ENCODE assay signal across 9 cellular contexts in genomic region chr12:54189198-54189539, GRCh38. TPM values are rescaled to one million over a fixed set of nuclear protein-coding genes. Genes with fewer than 3 reads are reported as not detected.
A peak's percentile ranks its signal among the peaks of the same experiment; 100 is the strongest.
DNase-seq lines count a peak whose midpoint lies in the region; ATAC-seq and TF ChIP-seq lines count a peak whose summit lies in the region.
"Had no signal": no experiment of that assay in that cellular context is flagged by ENCODE, and none has a peak within 500 bp of the region (broad histone marks: within the 10 kb centered on the region; RNA-seq: fewer than 3 reads in every experiment).

No MANE protein-coding gene starts in this region.

- H3K9me3 ChIP-seq in CD4-positive, CD25-positive, alpha-beta regulatory T cell (ENCODE audit: control insufficient read depth in 2 of 2, low read length in 2 of 2): no peaks in the 10 kb centered on the region
- H3K9me3 ChIP-seq: tibial nerve had no signal

- H3K9me3 Mint-ChIP-seq in CD4-positive, CD25-positive, alpha-beta regulatory T cell: no peaks in the 10 kb centered on the region
- H3K9me3 Mint-ChIP-seq in MCF 10A (ENCODE audit: unreplicated experiment) (no peaks in the 10 kb centered on the region), nephron (no peaks in the 10 kb centered on the region)

- peaks cover 6% of the 10 kb centered on the region for H3K36me3 Mint-ChIP-seq in CD4-positive, CD25-positive, alpha-beta regulatory T cell
- H3K36me3 Mint-ChIP-seq in MCF 10A (ENCODE audit: insufficient read depth, unreplicated experiment): peaks cover 25% of the 10 kb centered on the region
- peaks cover 5% of the 10 kb centered on the region for H3K36me3 Mint-ChIP-seq in nephron (ENCODE audit: low read depth)

- ATAC-seq in CD4-positive, CD25-positive, alpha-beta regulatory T cell (ENCODE audit: low read depth in 2 of 2): no peak
- ATAC-seq in HG03378 (IDR thresholded peaks at IDR 0.05; ENCODE audit: unreplicated experiment) (peak; percentile 15), GM19035 (IDR thresholded peaks at IDR 0.05; ENCODE audit: unreplicated experiment) (no peak)

- H3K4me1 Mint-ChIP-seq in CD4-positive, CD25-positive, alpha-beta regulatory T cell: peaks cover 12 to 38% (median 26%) of the 10 kb centered on the region in 4 donors
- H3K4me1 Mint-ChIP-seq in MCF 10A (ENCODE audit: insufficient read depth, unreplicated experiment): peaks cover 6% of the 10 kb centered on the region
- peaks cover 50% of the 10 kb centered on the region for H3K4me1 Mint-ChIP-seq in nephron

- intact Hi-C loops in MCF 10A (cut with micrococcal nuclease): no loop called here
- intact Hi-C loops in head of caudate nucleus (cut with DNase I): no loop called here

- H3K27me3 Mint-ChIP-seq in CD4-positive, CD25-positive, alpha-beta regulatory T cell: peaks cover 49% of the 10 kb centered on the region
- H3K27me3 Mint-ChIP-seq in MCF 10A (ENCODE audit: insufficient read depth, unreplicated experiment) (no peaks in the 10 kb centered on the region), nephron (ENCODE audit: low read depth) (peaks cover 3% of the 10 kb centered on the region)

- no peak overlapping the region for H3K27ac ChIP-seq in CD4-positive, CD25-positive, alpha-beta regulatory T cell (ENCODE audit: insufficient read depth, low read length, poor library complexity, severe bottlenecking)

- peak overlapping the region in 2 of 3 donors; percentile 63 to 74 for H3K27ac Mint-ChIP-seq in CD4-positive, CD25-positive, alpha-beta regulatory T cell
- H3K27ac Mint-ChIP-seq in MCF 10A (ENCODE audit: low read depth, unreplicated experiment) (peak overlapping the region; percentile 66), nephron (peak overlapping the region; percentile 66 to 92 (median 82))

- peak overlapping the region; percentile 74 for H3K4me3 ChIP-seq in CD4-positive, CD25-positive, alpha-beta regulatory T cell (ENCODE audit: low read depth, low read length)

- H3K4me1 ChIP-seq in CD4-positive, CD25-positive, alpha-beta regulatory T cell (ENCODE audit: control insufficient read depth, insufficient read depth, low read length, poor library complexity, severe bottlenecking): peaks cover 21% of the 10 kb centered on the region

- no peak for TF ChIP-seq CTCF in MCF 10A (IDR thresholded peaks at IDR 0.05; ENCODE audit: unreplicated experiment)
- TF ChIP-seq CTCF in nephron (IDR thresholded peaks at IDR 0.05; ENCODE audit: unreplicated experiment in 3 of 3): no peak

- CTCF ChIA-PET in MCF 10A (lab: Yijun Ruan, JAX): interaction anchor here (1.0 to 17.7 kb wide), 10 partner anchors 8 to 189 kb away, joined by 3 to 233 read pairs (median 12); partner anchors contain the start of genes HOXC5, HOXC6, HOXC8 and HOXC9

- H3K4me3 Mint-ChIP-seq in CD4-positive, CD25-positive, alpha-beta regulatory T cell: peak overlapping the region; percentile 80 to 95 (median 91)
- H3K4me3 Mint-ChIP-seq in MCF 10A (ENCODE audit: unreplicated experiment): peak overlapping the region; percentile 83
- H3K4me3 Mint-ChIP-seq in nephron: peak overlapping the region; percentile 90 to 91 (median 90)

- H3K36me3 ChIP-seq in CD4-positive, CD25-positive, alpha-beta regulatory T cell (ENCODE audit: control insufficient read depth, insufficient read depth, low read length): no peaks in the 10 kb centered on the region

- POLR2A ChIA-PET in MCF 10A (lab: Yijun Ruan, JAX): interaction anchor here (0.6 to 4.0 kb wide), 18 partner anchors 12 to 250 kb away, joined by 3 to 25 read pairs (median 4); partner anchors contain the start of genes CBX5, HNRNPA1, HOXC5 and HOXC6

- DNase-seq in CD4-positive, CD25-positive, alpha-beta regulatory T cell: no peak
- DNase-seq in MCF 10A (ENCODE audit: unreplicated experiment) (no peak), germinal center (ENCODE audit: low spot score) (no peak), head of caudate nucleus (no peak)
- DNase-seq in activated CD4-positive, CD25-positive, alpha-beta regulatory T cell treated with anti-CD3 and anti-CD28 coated beads, Interleukin-2, amount 50 U/mL, for 72 hours: no peak

- peaks cover 22% of the 10 kb centered on the region for H3K27me3 ChIP-seq in CD4-positive, CD25-positive, alpha-beta regulatory T cell (ENCODE audit: control insufficient read depth, insufficient read depth, low read length)

- no TSS peak for BruUV-seq in MCF 10A (replicated peaks; lab: Mats Ljungman, UMichigan)

RNA-seq across cellular contexts. Expression of gene SMUG1, which starts 0.4 kb away (rescaled TPM):
- total RNA-seq in CD4-positive, CD25-positive, alpha-beta regulatory T cell: 13.0 TPM
- polyA plus RNA-seq in CD4-positive, CD25-positive, alpha-beta regulatory T cell: 10 to 100 TPM; 24.5 to 38.1 (median 30.7) TPM
- 42.6 and 52.8 TPM in 2 replicates for total RNA-seq in MCF 10A (2022)
